3 cellular contexts compared by ENCODE assay signal in the genomic region with DNA sequence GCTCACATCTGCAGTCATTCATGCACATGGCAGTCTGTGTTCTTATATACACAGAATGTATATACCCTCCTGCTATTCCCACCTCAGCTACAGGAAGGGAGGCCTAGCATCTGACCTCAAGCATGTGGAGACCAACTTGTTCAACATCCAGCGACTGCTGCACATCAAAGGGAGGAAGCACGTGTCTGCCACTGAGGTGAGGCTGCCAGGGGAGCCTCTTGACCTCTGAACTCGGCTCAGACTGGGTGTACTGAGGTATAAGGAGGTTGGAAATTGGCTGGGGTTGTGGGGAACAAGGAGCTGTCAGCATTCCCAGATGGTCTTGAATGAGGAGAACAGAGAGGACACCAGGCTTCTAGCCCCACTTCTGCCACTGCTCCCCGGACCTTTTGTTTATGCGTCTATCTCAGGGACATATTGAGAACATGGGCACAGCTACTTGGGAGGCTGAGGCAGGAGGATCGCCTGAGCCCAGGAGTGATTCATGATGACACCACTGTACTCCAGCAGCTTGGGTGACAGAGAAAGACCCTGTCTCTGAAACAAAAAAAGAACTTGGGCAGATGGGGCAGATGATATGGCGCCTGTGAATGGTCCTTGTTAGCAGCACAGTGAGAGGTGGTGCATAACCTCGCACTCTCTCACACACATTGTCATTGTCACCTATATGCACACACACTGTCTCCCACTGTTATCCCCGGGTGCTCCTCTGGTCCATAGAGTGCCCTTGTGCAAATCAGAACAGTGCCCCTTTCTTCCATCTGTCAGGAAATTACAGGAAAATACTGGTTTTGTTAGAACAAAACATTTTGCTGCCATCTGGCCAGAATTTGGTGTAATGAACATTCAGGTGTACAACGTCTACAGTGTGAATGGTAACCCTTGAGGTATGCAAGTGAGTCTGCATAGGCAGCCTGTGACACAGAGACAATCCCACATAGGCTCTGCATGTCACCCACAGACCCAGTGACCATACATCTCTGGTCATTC.
TF ChIP-seq lines count a peak whose summit lies in the region.

No MANE protein-coding gene starts in this region.

TF ChIP-seq in GM12891, 5 proteins besides CTCF, POLR2A, EP300 and RAD21:
- TF ChIP-seq POLR2AphosphoS5 (IDR thresholded peaks at IDR 0.05; ENCODE audit: low read depth, low read length): no peak
- no peak for TF ChIP-seq POU2F2 (IDR thresholded peaks at IDR 0.05; ENCODE audit: low read depth, low read length)

TF ChIP-seq in HepG2, 621 proteins besides CTCF, POLR2A, EP300 and RAD21 (continues in another document):
- TF ChIP-seq ZNF747 (CRISPR knock-in tag; IDR thresholded peaks at IDR 0.05; ENCODE audit: borderline replicate concordance): no peak
- no peak for TF ChIP-seq DBP (CRISPR knock-in tag; IDR thresholded peaks at IDR 0.05; ENCODE audit: not compliant biosample characterization)
- TF ChIP-seq REXO4 (CRISPR knock-in tag; IDR thresholded peaks at IDR 0.05; ENCODE audit: borderline replicate concordance): no peak
- no peak for TF ChIP-seq ZFP41 (CRISPR knock-in tag; IDR thresholded peaks at IDR 0.05; ENCODE audit: borderline replicate concordance)
- no peak for TF ChIP-seq PHF8 (CRISPR knock-in tag; IDR thresholded peaks at IDR 0.05)
- TF ChIP-seq GTF2F1 (IDR thresholded peaks at IDR 0.05; ENCODE audit: low read length): no peak
- no peak for TF ChIP-seq ZFP37 (CRISPR knock-in tag; IDR thresholded peaks at IDR 0.05; ENCODE audit: borderline replicate concordance)
- TF ChIP-seq ZNF292 (CRISPR knock-in tag; IDR thresholded peaks at IDR 0.05; ENCODE audit: borderline replicate concordance, low read depth): 0 out of 2 replicates have a peak, but pooled peaks have one; percentile 27
- TF ChIP-seq NR3C1 (CRISPR knock-in tag; IDR thresholded peaks at IDR 0.05): no peak
- no peak for TF ChIP-seq THAP11 (CRISPR knock-in tag; IDR thresholded peaks at IDR 0.05)
- TF ChIP-seq MXI1 (IDR thresholded peaks at IDR 0.05; ENCODE audit: borderline replicate concordance, low read depth, low read length): no peak
- TF ChIP-seq ZNF431 (CRISPR knock-in tag; IDR thresholded peaks at IDR 0.05; ENCODE audit: borderline replicate concordance, low read depth): no peak
- TF ChIP-seq, protein P1, sequence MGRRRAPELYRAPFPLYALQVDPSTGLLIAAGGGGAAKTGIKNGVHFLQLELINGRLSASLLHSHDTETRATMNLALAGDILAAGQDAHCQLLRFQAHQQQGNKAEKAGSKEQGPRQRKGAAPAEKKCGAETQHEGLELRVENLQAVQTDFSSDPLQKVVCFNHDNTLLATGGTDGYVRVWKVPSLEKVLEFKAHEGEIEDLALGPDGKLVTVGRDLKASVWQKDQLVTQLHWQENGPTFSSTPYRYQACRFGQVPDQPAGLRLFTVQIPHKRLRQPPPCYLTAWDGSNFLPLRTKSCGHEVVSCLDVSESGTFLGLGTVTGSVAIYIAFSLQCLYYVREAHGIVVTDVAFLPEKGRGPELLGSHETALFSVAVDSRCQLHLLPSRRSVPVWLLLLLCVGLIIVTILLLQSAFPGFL (CRISPR knock-in tag; IDR thresholded peaks at IDR 0.05): no peak
- TF ChIP-seq E2F1 (CRISPR knock-in tag; IDR thresholded peaks at IDR 0.05): no peak
- TF ChIP-seq ISX (CRISPR knock-in tag; conservative IDR thresholded peaks at IDR 0.05): no peak
- TF ChIP-seq, protein P2, sequence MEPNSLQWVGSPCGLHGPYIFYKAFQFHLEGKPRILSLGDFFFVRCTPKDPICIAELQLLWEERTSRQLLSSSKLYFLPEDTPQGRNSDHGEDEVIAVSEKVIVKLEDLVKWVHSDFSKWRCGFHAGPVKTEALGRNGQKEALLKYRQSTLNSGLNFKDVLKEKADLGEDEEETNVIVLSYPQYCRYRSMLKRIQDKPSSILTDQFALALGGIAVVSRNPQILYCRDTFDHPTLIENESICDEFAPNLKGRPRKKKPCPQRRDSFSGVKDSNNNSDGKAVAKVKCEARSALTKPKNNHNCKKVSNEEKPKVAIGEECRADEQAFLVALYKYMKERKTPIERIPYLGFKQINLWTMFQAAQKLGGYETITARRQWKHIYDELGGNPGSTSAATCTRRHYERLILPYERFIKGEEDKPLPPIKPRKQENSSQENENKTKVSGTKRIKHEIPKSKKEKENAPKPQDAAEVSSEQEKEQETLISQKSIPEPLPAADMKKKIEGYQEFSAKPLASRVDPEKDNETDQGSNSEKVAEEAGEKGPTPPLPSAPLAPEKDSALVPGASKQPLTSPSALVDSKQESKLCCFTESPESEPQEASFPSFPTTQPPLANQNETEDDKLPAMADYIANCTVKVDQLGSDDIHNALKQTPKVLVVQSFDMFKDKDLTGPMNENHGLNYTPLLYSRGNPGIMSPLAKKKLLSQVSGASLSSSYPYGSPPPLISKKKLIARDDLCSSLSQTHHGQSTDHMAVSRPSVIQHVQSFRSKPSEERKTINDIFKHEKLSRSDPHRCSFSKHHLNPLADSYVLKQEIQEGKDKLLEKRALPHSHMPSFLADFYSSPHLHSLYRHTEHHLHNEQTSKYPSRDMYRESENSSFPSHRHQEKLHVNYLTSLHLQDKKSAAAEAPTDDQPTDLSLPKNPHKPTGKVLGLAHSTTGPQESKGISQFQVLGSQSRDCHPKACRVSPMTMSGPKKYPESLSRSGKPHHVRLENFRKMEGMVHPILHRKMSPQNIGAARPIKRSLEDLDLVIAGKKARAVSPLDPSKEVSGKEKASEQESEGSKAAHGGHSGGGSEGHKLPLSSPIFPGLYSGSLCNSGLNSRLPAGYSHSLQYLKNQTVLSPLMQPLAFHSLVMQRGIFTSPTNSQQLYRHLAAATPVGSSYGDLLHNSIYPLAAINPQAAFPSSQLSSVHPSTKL (CRISPR knock-in tag; IDR thresholded peaks at IDR 0.05): peak; percentile 69

TF ChIP-seq in HEK293T, 16 proteins besides CTCF, POLR2A, EP300 and RAD21:
- TF ChIP-seq FOXA1 (IDR thresholded peaks at IDR 0.05) (no peak), SUZ12 (IDR thresholded peaks at IDR 0.05) (no peak), HDGF (IDR thresholded peaks at IDR 0.05; ENCODE audit: borderline replicate concordance) (no peak), FOXK2 (IDR thresholded peaks at IDR 0.05) (no peak)
